In the genomic region with DNA sequence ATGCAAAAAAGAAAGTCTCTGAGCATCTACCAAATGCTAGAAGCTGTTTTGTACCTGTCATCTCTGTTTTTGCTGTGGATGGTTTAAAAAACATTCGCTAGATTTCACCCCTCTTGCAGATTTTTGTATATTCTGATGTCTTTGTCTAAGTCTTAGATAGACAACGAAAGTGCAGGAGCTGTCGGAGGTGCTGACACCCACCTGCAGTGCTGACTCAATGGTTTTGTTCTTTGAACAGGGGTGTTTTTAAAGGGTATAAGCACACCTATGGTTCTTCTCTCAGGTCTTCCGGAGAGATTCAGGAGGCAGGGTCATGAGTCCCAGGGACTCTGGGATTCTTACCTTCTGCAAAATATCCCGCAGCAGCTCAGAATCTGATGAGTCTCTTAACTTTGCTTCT, we compare ENCODE assay signal across 1 cellular context.
TF ChIP-seq lines count a peak whose summit lies in the region.

No MANE protein-coding gene starts in this region.

TF ChIP-seq in A549, 52 proteins besides CTCF, POLR2A, EP300 and RAD21:
- TF ChIP-seq MAFK (IDR thresholded peaks at IDR 0.05; ENCODE audit: partially characterized antibody): peak; percentile 1
